In genomic region chr4:48854982-48855381, GRCh38 we compare ENCODE assay signal across 18 cellular contexts.
"Had no signal": no experiment of that assay in that cellular context is flagged by ENCODE, and none has a peak within 500 bp of the region (broad histone marks: within the 10 kb centered on the region; RNA-seq: fewer than 3 reads in every experiment).

No MANE protein-coding gene starts in this region.

- H3K9me3 Mint-ChIP-seq: activated CD4-positive, alpha-beta T cell treated with anti-CD3 and anti-CD28 coated beads, Interleukin-2, amount 10 ng/mL, durations not matched to agents 7 days and 5 days; activated T-helper 1 cell treated with anti-CD3 and anti-CD28 coated beads, Interleukin-12 subunit alpha, Interleukin-12 subunit beta, Interleukin-2, Interleukin-4 antibody, amounts not matched to agents 30 ng/mL and 10 ng/mL and 1 ng/mL, durations not matched to agents 14 hours and 24 hours and 36 hours; nephron had no signal

- H3K9ac ChIP-seq: parathyroid adenoma had no signal

- H3K4me1 Mint-ChIP-seq: activated CD4-positive, alpha-beta T cell treated with anti-CD3 and anti-CD28 coated beads, Interleukin-2, amount 10 ng/mL, durations not matched to agents 7 days and 5 days; nephron had no signal

- H3K27ac ChIP-seq: brain microvascular endothelial cell, lower lobe of right lung, parathyroid adenoma, spleen, upper lobe of right lung had no signal

- H3K27ac Mint-ChIP-seq: activated CD4-positive, alpha-beta T cell treated with anti-CD3 and anti-CD28 coated beads, Interleukin-2, amount 10 ng/mL, durations not matched to agents 7 days and 5 days; activated T-helper 1 cell treated with anti-CD3 and anti-CD28 coated beads, Interleukin-12 subunit alpha, Interleukin-12 subunit beta, Interleukin-2, Interleukin-4 antibody, amounts not matched to agents 30 ng/mL and 10 ng/mL and 1 ng/mL, durations not matched to agents 14 hours and 24 hours and 36 hours; nephron had no signal

- H3K79me2 ChIP-seq: parathyroid adenoma had no signal

- H3K27me3 ChIP-seq: brain microvascular endothelial cell, spleen, upper lobe of right lung had no signal

- ATAC-seq: activated CD4-positive, CD25-positive, alpha-beta regulatory T cell treated with anti-CD3 and anti-CD28 coated beads, Interleukin-2, amount 50 U/mL, for 24 hours; esophagus mucosa; lower lobe of right lung; upper lobe of right lung had no signal

- H2AFZ ChIP-seq: parathyroid adenoma had no signal

- H3K4me3 Mint-ChIP-seq: activated CD4-positive, alpha-beta T cell treated with anti-CD3 and anti-CD28 coated beads, Interleukin-2, amount 10 ng/mL, durations not matched to agents 7 days and 5 days; activated T-helper 1 cell treated with anti-CD3 and anti-CD28 coated beads, Interleukin-12 subunit alpha, Interleukin-12 subunit beta, Interleukin-2, Interleukin-4 antibody, amounts not matched to agents 30 ng/mL and 10 ng/mL and 1 ng/mL, durations not matched to agents 14 hours and 24 hours and 36 hours; nephron had no signal

- H3K4me1 ChIP-seq: lower lobe of right lung, parathyroid adenoma, spleen, upper lobe of right lung had no signal

- DNase-seq: activated CD4-positive, alpha-beta T cell treated with anti-CD3 and anti-CD28 coated beads, Interleukin-2, amount 10 ng/mL, durations not matched to agents 7 days and 5 days; activated naive CD4-positive, alpha-beta T cell; aorta; brain microvascular endothelial cell; cortex of kidney; effector CD4-positive, alpha-beta T cell; hippocampal formation; lower lobe of right lung; spleen; stimulated activated naive CD4-positive, alpha-beta T cell; T-helper 1 cell; upper lobe of right lung had no signal

- H3K9me3 ChIP-seq: lower lobe of right lung, spleen, upper lobe of right lung had no signal

- H3K27me3 Mint-ChIP-seq: activated CD4-positive, alpha-beta T cell treated with anti-CD3 and anti-CD28 coated beads, Interleukin-2, amount 10 ng/mL, durations not matched to agents 7 days and 5 days had no signal

- H3K4me3 ChIP-seq: lower lobe of right lung, spleen, upper lobe of right lung had no signal

- FAIRE-seq: keratinocyte had no signal
